ENCODE assay signal across 22 cellular contexts in the genomic region with DNA sequence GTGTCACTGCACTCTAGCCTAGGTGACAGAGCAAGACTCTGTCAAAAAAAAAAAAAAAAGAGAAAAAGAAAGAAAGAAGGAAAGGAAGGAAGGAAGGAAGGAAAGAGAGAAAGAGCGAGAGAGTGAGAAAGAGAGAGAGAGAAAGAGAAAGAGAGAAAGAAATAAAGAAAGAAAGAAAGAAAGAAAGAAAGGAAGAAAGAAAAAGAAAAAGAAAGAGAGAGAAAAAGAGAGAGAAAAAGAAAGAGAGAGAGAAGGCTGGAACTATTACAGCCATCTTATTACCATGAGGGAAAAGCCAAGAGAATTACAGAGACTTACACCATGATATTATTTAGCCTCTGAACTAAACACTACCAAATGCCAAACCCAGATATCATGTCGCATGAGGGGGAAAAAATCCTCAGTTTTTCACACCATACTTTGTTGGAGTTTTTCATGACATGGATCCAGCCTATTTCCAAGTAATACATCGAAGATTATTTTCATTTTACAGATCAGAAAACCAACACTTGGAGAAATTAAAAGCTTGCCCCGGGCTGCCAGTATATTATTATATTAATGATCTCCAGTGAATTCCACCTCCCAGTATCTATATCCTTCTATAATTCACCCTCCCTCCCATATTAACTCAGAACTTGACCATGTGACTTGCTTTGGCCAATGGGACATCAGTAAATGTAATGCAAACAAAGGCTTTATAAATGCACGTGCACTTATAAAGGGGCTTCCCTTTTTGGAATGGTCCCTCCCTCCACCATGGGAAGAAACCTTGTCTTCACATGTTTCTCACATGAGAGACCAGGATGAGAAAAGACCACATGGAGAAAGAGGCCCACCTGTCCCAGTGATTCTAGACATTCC.
"Had no signal": no experiment of that assay in that cellular context is flagged by ENCODE, and none has a peak within 500 bp of the region (broad histone marks: within the 10 kb centered on the region; RNA-seq: fewer than 3 reads in every experiment).

No MANE protein-coding gene starts in this region.

- H3K4me3 ChIP-seq: SJSA1, SK-N-MC had no signal

- DNase-seq: Kasumi-1, KG1, MM.1S, NCI-H1092 treated with DMSO at 0.1 percent for 48 hours, NCI-H1436, NCI-H187, NCI-H2029, NCI-H2081 treated with DMSO at 0.1 percent for 48 hours, NCI-H2171, NCI-H226, NCI-H446, NCI-H510A, NCI-H524 treated with DMSO at 0.1 percent for 48 hours, NCI-H69, NCI-H774, Right ventricle myocardium superior, RPMI8226, SIG-M5 had no signal

- FAIRE-seq: RCC 7860 had no signal

- H3K36me3 ChIP-seq: SJSA1 had no signal

- H3K27ac Mint-ChIP-seq: IgD-negative memory B cell had no signal

- H3K27me3 ChIP-seq: SJSA1 had no signal

- H3K9me3 ChIP-seq: SJSA1 had no signal

- H3K4me1 Mint-ChIP-seq: IgD-negative memory B cell had no signal

- H3K27ac ChIP-seq: SJSA1, SK-N-MC had no signal
